Comparison of ENCODE assay signal across 8 cellular contexts in the genomic region with DNA sequence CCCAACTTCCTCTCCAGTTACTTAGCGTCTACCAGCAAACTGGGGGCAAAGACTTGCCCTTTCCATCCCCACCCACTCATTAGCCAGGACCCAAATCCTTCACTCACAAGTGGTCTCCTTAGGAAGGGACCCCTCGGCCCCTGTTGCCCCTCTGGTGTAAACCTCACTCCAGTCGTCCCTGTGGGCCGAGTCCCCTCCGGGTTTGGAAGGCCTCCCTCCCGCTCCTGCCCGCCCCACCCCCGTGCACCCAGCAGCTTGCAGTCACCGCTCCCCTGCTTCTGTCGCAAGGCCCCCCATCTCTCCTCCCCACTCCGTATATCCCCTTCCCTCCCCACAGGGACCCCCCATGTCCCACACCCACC. TPM values are rescaled to one million over a fixed set of nuclear protein-coding genes. Genes with fewer than 3 reads are reported as not detected.
DNase-seq lines count a peak whose midpoint lies in the region; ATAC-seq, FAIRE-seq and TF ChIP-seq lines count a peak whose summit lies in the region.

No MANE protein-coding gene starts in this region.

- H3K27me3 ChIP-seq in SJSA1 (replicated peaks), result no peaks in the 10 kb centered on the region

- no peak for FAIRE-seq in frontal cortex (lab: Jason Lieb, UNC)

- ATAC-seq in HG03108 (IDR thresholded peaks at IDR 0.05; ENCODE audit: unreplicated experiment), result no peak
- no peak for ATAC-seq in GM19455 (IDR thresholded peaks at IDR 0.05; ENCODE audit: unreplicated experiment)

- peak overlapping the region; percentile 95 for H3K27ac ChIP-seq in SJSA1

- peaks cover 73% of the 10 kb centered on the region for H3K4me1 ChIP-seq in SJSA1 (replicated peaks)

- peaks cover 5% of the 10 kb centered on the region for H3K9me3 ChIP-seq in SJSA1 (replicated peaks)

- peak overlapping the region; percentile 96 for H3K4me3 ChIP-seq in GM12865 (ENCODE audit: low read depth, low read length)
- H3K4me3 ChIP-seq in SJSA1, result peak overlapping the region; percentile 99
- peak overlapping the region; percentile 76 for H3K4me3 ChIP-seq in fibroblast of mammary gland (ENCODE audit: control insufficient read depth, low read depth, low read length)
- H3K4me3 ChIP-seq in retinal pigment epithelial cell (ENCODE audit: low read length), result peak overlapping the region; percentile 79

- peaks cover 88% of the 10 kb centered on the region for H3K36me3 ChIP-seq in SJSA1

- DNase-seq in GM12865 (ENCODE audit: low read depth), result no peak
- DNase-seq in SJSA1 (ENCODE audit: low read depth in 1 of 2, low spot score in 2 of 2), result peak in 1 of 2 experiments; percentile 52
- no peak for DNase-seq in fibroblast of mammary gland (ENCODE audit: low read depth)
- DNase-seq in retinal pigment epithelial cell (ENCODE audit: low read depth), result no peak
- no peak for DNase-seq in frontal cortex (ENCODE audit: low spot score in 2 of 2)
- no peak for DNase-seq in iPS-NIHi7 (ENCODE audit: extremely low spot score)

- TF ChIP-seq CTCF in GM12865 (IDR thresholded peaks at IDR 0.05; ENCODE audit: insufficient read depth, low read depth, low read length, missing control alignments), result no peak
- no peak for TF ChIP-seq CTCF in fibroblast of mammary gland (conservative IDR thresholded peaks at IDR 0.05; ENCODE audit: control insufficient read depth, insufficient read depth, low read depth, low read length)
- TF ChIP-seq CTCF in retinal pigment epithelial cell (conservative IDR thresholded peaks at IDR 0.05; ENCODE audit: low read depth, low read length), result no peak

RNA-seq across cellular contexts. Expression of a gene that starts 1.2 kb away (rescaled TPM):
- total RNA-seq in SJSA1 (2014; rRNA removed; shearing (Covaris generic)), result 163 and 169 TPM in 2 replicates
- 5.3 TPM for total RNA-seq in frontal cortex

RNA-seq across cellular contexts. Expression of a gene that starts 27.4 kb away (rescaled TPM):
- not detected in 2 replicates for total RNA-seq in SJSA1 (2014; rRNA removed; shearing (Covaris generic))
- total RNA-seq in frontal cortex, result not detected

RNA-seq across cellular contexts. Expression of a gene that starts 45.7 kb away (rescaled TPM):
- not detected in 2 replicates for total RNA-seq in SJSA1 (2014; rRNA removed; shearing (Covaris generic))
- not detected for total RNA-seq in frontal cortex

Comparison
In these comparisons a context has a peak if more than half of its experiments do, and no peak if none do; other contexts are left out.
1. RNA of a gene that starts 1.2 kb away (total RNA-seq): 163 to 169 TPM in SJSA1; 5.3 TPM in frontal cortex (single experiment); every median in the first group is over 10 times any median in the second.
2. Peak in every context shown above with its lines, with median percentiles within 50 percentile points of each other: H3K4me3 ChIP-seq.